1 cellular context compared by ENCODE assay signal in genomic region chr1:26111530-26112406, GRCh38.
TF ChIP-seq lines count a peak whose summit lies in the region.

TSS of gene PDIK1L (plus strand) at chr1:26111824. CDS start at chr1:26114309, 2,485 bp downstream.

TF ChIP-seq in HepG2, 621 proteins besides CTCF, POLR2A, EP300 and RAD21 (continued from another document and continues in another):
- TF ChIP-seq, protein P1, sequence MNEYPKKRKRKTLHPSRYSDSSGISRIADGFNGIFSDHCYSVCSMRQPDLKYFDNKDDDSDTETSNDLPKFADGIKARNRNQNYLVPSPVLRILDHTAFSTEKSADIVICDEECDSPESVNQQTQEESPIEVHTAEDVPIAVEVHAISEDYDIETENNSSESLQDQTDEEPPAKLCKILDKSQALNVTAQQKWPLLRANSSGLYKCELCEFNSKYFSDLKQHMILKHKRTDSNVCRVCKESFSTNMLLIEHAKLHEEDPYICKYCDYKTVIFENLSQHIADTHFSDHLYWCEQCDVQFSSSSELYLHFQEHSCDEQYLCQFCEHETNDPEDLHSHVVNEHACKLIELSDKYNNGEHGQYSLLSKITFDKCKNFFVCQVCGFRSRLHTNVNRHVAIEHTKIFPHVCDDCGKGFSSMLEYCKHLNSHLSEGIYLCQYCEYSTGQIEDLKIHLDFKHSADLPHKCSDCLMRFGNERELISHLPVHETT (CRISPR knock-in tag; conservative IDR thresholded peaks at IDR 0.05) = no peak
- 0 out of 2 replicates have a peak, but pooled peaks have one; percentile 32 for TF ChIP-seq ZNF746 (CRISPR knock-in tag; IDR thresholded peaks at IDR 0.05)
- TF ChIP-seq, protein P2, sequence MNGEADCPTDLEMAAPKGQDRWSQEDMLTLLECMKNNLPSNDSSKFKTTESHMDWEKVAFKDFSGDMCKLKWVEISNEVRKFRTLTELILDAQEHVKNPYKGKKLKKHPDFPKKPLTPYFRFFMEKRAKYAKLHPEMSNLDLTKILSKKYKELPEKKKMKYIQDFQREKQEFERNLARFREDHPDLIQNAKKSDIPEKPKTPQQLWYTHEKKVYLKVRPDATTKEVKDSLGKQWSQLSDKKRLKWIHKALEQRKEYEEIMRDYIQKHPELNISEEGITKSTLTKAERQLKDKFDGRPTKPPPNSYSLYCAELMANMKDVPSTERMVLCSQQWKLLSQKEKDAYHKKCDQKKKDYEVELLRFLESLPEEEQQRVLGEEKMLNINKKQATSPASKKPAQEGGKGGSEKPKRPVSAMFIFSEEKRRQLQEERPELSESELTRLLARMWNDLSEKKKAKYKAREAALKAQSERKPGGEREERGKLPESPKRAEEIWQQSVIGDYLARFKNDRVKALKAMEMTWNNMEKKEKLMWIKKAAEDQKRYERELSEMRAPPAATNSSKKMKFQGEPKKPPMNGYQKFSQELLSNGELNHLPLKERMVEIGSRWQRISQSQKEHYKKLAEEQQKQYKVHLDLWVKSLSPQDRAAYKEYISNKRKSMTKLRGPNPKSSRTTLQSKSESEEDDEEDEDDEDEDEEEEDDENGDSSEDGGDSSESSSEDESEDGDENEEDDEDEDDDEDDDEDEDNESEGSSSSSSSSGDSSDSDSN (CRISPR knock-in tag; IDR thresholded peaks at IDR 0.05) = peak; percentile 64
- peak; percentile 88; the same call in 2 of the 3 replicates for TF ChIP-seq MXI1 (IDR thresholded peaks at IDR 0.05; ENCODE audit: borderline replicate concordance, low read depth, low read length)
- TF ChIP-seq ZNF563 (CRISPR knock-in tag; IDR thresholded peaks at IDR 0.05) = no peak; the same call in 1 of the 2 replicates
- TF ChIP-seq ADNP (CRISPR knock-in tag; IDR thresholded peaks at IDR 0.05) = no peak
- peak; percentile 82 for TF ChIP-seq BCL6 (CRISPR knock-in tag; IDR thresholded peaks at IDR 0.05)
- peak; percentile 51 for TF ChIP-seq KAT8 (CRISPR knock-in tag; IDR thresholded peaks at IDR 0.05)
- 0 out of 2 replicates have a peak, but pooled peaks have one; percentile 1 for TF ChIP-seq NR2C2 (CRISPR knock-in tag; IDR thresholded peaks at IDR 0.05; ENCODE audit: borderline replicate concordance)
- peak; percentile 65 for TF ChIP-seq IKZF4 (CRISPR knock-in tag; IDR thresholded peaks at IDR 0.05; ENCODE audit: borderline replicate concordance, low read depth, not compliant biosample characterization)
- TF ChIP-seq ZFY (CRISPR knock-in tag; IDR thresholded peaks at IDR 0.05) = peak; percentile 87
- TF ChIP-seq ZEB1 (IDR thresholded peaks at IDR 0.05; ENCODE audit: insufficient replicate concordance, low read depth) = peak; percentile 64
- TF ChIP-seq PAXIP1 (CRISPR knock-in tag; conservative IDR thresholded peaks at IDR 0.05) = peak; percentile 27; the same call in 1 of the 2 replicates
- TF ChIP-seq NFYC (CRISPR knock-in tag; IDR thresholded peaks at IDR 0.05) = peak; percentile 71
- peak; percentile 81; the same call in 1 of the 2 replicates for TF ChIP-seq ZNF136 (CRISPR knock-in tag; IDR thresholded peaks at IDR 0.05; ENCODE audit: low read depth)
- TF ChIP-seq RBM39 (IDR thresholded peaks at IDR 0.05; ENCODE audit: low read depth, low read length, poor library complexity, severe bottlenecking) = no peak
- TF ChIP-seq, protein P3, sequence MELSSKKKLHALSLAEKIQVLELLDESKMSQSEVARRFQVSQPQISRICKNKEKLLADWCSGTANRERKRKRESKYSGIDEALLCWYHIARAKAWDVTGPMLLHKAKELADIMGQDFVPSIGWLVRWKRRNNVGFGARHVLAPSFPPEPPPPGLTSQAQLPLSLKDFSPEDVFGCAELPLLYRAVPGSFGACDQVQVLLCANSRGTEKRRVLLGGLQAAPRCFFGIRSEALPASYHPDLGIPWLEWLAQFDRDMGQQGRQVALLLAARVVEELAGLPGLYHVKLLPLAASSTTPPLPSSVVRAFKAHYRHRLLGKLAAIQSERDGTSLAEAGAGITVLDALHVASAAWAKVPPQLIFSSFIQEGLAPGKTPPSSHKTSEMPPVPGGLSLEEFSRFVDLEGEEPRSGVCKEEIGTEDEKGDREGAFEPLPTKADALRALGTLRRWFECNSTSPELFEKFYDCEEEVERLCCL (CRISPR knock-in tag; IDR thresholded peaks at IDR 0.05; ENCODE audit: borderline replicate concordance) = no peak
- TF ChIP-seq CC2D1A (CRISPR knock-in tag; IDR thresholded peaks at IDR 0.05) = no peak
- no peak for TF ChIP-seq ZNF30 (CRISPR knock-in tag; IDR thresholded peaks at IDR 0.05)
- TF ChIP-seq, protein P4, sequence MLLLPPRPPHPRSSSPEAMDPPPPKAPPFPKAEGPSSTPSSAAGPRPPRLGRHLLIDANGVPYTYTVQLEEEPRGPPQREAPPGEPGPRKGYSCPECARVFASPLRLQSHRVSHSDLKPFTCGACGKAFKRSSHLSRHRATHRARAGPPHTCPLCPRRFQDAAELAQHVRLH (CRISPR knock-in tag; IDR thresholded peaks at IDR 0.05; ENCODE audit: borderline replicate concordance, low read depth) = peak; percentile 75
- peak; percentile 91 for TF ChIP-seq ASH2L (IDR thresholded peaks at IDR 0.05; ENCODE audit: insufficient read length, low read depth, low read length)
- TF ChIP-seq BRD4 (CRISPR knock-in tag; IDR thresholded peaks at IDR 0.05) = peak; percentile 25
- no peak; the same call in 1 of the 2 replicates for TF ChIP-seq GFI1 (CRISPR knock-in tag; IDR thresholded peaks at IDR 0.05; ENCODE audit: borderline replicate concordance)
- TF ChIP-seq, protein P5, sequence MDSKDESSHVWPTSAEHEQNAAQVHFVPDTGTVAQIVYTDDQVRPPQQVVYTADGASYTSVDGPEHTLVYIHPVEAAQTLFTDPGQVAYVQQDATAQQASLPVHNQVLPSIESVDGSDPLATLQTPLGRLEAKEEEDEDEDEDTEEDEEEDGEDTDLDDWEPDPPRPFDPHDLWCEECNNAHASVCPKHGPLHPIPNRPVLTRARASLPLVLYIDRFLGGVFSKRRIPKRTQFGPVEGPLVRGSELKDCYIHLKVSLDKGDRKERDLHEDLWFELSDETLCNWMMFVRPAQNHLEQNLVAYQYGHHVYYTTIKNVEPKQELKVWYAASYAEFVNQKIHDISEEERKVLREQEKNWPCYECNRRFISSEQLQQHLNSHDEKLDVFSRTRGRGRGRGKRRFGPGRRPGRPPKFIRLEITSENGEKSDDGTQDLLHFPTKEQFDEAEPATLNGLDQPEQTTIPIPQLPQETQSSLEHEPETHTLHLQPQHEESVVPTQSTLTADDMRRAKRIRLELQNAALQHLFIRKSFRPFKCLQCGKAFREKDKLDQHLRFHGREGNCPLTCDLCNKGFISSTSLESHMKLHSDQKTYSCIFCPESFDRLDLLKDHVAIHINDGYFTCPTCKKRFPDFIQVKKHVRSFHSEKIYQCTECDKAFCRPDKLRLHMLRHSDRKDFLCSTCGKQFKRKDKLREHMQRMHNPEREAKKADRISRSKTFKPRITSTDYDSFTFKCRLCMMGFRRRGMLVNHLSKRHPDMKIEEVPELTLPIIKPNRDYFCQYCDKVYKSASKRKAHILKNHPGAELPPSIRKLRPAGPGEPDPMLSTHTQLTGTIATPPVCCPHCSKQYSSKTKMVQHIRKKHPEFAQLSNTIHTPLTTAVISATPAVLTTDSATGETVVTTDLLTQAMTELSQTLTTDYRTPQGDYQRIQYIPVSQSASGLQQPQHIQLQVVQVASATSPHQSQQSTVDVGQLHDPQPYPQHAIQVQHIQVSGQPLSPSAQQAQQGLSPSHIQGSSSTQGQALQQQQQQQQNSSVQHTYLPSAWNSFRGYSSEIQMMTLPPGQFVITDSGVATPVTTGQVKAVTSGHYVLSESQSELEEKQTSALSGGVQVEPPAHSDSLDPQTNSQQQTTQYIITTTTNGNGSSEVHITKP (CRISPR knock-in tag; IDR thresholded peaks at IDR 0.05; ENCODE audit: low read depth) = peak; percentile 85
- TF ChIP-seq ZNF33B (CRISPR knock-in tag; IDR thresholded peaks at IDR 0.05) = peak; percentile 79; the same call in 1 of the 2 replicates
- TF ChIP-seq PHF20 (CRISPR knock-in tag; IDR thresholded peaks at IDR 0.05) = peak; percentile 62
- TF ChIP-seq, protein P6, sequence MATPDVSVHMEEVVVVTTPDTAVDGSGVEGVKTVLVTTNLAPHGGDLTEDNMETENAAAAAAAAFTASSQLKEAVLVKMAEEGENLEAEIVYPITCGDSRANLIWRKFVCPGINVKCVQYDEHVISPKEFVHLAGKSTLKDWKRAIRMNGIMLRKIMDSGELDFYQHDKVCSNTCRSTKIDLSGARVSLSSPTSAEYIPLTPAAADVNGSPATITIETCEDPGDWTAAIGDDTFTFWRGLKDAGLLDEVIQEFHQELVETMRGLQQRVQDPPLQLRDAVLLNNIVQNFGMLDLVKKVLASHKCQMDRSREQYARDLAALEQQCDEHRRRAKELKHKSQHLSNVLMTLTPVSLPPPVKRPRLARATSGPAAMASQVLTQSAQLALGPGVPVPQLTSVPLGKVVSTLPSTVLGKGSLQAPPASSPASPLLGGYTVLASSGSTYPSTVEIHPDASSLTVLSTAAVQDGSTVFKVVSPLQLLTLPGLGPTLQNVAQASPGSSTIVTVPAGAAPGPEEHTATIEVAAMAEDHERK (CRISPR knock-in tag; IDR thresholded peaks at IDR 0.05; ENCODE audit: low read depth) = peak; percentile 78
- TF ChIP-seq GMEB1 (CRISPR knock-in tag; IDR thresholded peaks at IDR 0.05; ENCODE audit: borderline replicate concordance) = peak; percentile 90
- TF ChIP-seq DR1 (CRISPR knock-in tag; IDR thresholded peaks at IDR 0.05) = peak; percentile 39; the same call in 1 of the 2 replicates
- peak; percentile 80; the same call in 1 of the 2 replicates for TF ChIP-seq BCL3 (CRISPR knock-in tag; IDR thresholded peaks at IDR 0.05)
- peak; percentile 16; the same call in 1 of the 2 replicates for TF ChIP-seq E2F5 (CRISPR knock-in tag; conservative IDR thresholded peaks at IDR 0.05)
- TF ChIP-seq KDM4B (CRISPR knock-in tag; IDR thresholded peaks at IDR 0.05) = no peak; the same call in 1 of the 2 replicates
- TF ChIP-seq KDM5A (IDR thresholded peaks at IDR 0.05; ENCODE audit: borderline replicate concordance, low read length) = peak; percentile 81
- TF ChIP-seq POLR2AphosphoS5 (IDR thresholded peaks at IDR 0.05; ENCODE audit: low read depth, low read length) = peak; percentile 56
- TF ChIP-seq DPF2 (CRISPR knock-in tag; IDR thresholded peaks at IDR 0.05; ENCODE audit: borderline replicate concordance, low read depth) = no peak
- TF ChIP-seq ZSCAN25 (CRISPR knock-in tag; IDR thresholded peaks at IDR 0.05) = 0 out of 2 replicates have a peak, but pooled peaks have one; percentile 31
- peak; percentile 65; the same call in 1 of the 2 replicates for TF ChIP-seq SPEN (CRISPR knock-in tag; IDR thresholded peaks at IDR 0.05; ENCODE audit: low read depth)
- peak; percentile 41 for TF ChIP-seq ZMAT3 (CRISPR knock-in tag; conservative IDR thresholded peaks at IDR 0.05)
- no peak for TF ChIP-seq ZNF891 (CRISPR knock-in tag; IDR thresholded peaks at IDR 0.05)
